In genomic region chr20:57385940-57386339, GRCh38 we compare ENCODE assay signal across 32 cellular contexts. TPM values are rescaled to one million over a fixed set of nuclear protein-coding genes. Genes with fewer than 3 reads are reported as not detected.
"Had no signal": no experiment of that assay in that cellular context is flagged by ENCODE, and none has a peak within 500 bp of the region (broad histone marks: within the 10 kb centered on the region; RNA-seq: fewer than 3 reads in every experiment).

No MANE protein-coding gene starts in this region.

- H2AFZ ChIP-seq: hepatocyte had no signal

- H3K4me2 ChIP-seq: hepatocyte had no signal

- H3K36me3 ChIP-seq: cardiac muscle cell, thyroid gland had no signal

- H3K9me3 ChIP-seq: ascending aorta, gastroesophageal sphincter, neutrophil, sigmoid colon, stomach, thyroid gland had no signal

- H3K4me3 ChIP-seq: ascending aorta, cardiac muscle cell, coronary artery, dorsolateral prefrontal cortex, gastroesophageal sphincter, hepatocyte, sigmoid colon, stomach, thyroid gland had no signal

- H3K79me2 ChIP-seq: hepatocyte had no signal

- H3K27ac ChIP-seq: ascending aorta, cardiac muscle cell, coronary artery, dorsolateral prefrontal cortex, gastroesophageal sphincter, hepatocyte, neutrophil, sigmoid colon, stomach, thyroid gland had no signal

- H3K27me3 ChIP-seq: ascending aorta, cardiac muscle cell, dorsolateral prefrontal cortex, gastroesophageal sphincter, hepatocyte, neutrophil, sigmoid colon, stomach, thyroid gland had no signal

- DNase-seq: activated CD4-positive, alpha-beta T cell treated with anti-CD3 and anti-CD28 coated beads for 36 hours; activated CD4-positive, CD25-positive, alpha-beta regulatory T cell; activated naive CD4-positive, alpha-beta T cell treated with anti-CD3 and anti-CD28 coated beads for 36 hours; activated T-cell treated with anti-CD3 and anti-CD28 coated beads, Interleukin-2, amount 50 U/mL, for 1 hour; cerebellar nuclear complex; effector memory CD4-positive, alpha-beta T cell; erythroblast; islet precursor cell; left cardiac atrium; left ventricle myocardium superior; mammary epithelial cell; naive thymus-derived CD8-positive, alpha-beta T cell; sigmoid colon; small intestine; stimulated activated CD4-positive, alpha-beta T cell treated with anti-CD3 and anti-CD28 coated beads, Interleukin-1b, Interleukin-23, amount 100 ng/mL, for 48 hours; stimulated activated naive B cell treated with anti-CD40 and anti-IgM and Interleukin-4, amounts not matched to agents 10 μg/mL and 1 μg/mL and 100 μg/mL, for 72 hours; stomach had no signal

- FAIRE-seq: small intestine had no signal

- ATAC-seq: activated CD4-positive, alpha-beta T cell treated with anti-CD3 and anti-CD28 coated beads for 36 hours; gastroesophageal sphincter; left cardiac atrium; left ventricle myocardium superior; naive thymus-derived CD8-positive, alpha-beta T cell; stimulated activated naive B cell treated with anti-CD40 and anti-IgM and Interleukin-4, amounts not matched to agents 10 μg/mL and 1 μg/mL and 100 μg/mL, for 72 hours had no signal

RNA-seq across cellular contexts. Expression of gene SPO11, which starts 56.3 kb away (rescaled TPM):
- total RNA-seq: activated CD4-positive, alpha-beta T cell treated with anti-CD3 and anti-CD28 coated beads for 36 hours; activated naive CD4-positive, alpha-beta T cell treated with anti-CD3 and anti-CD28 coated beads for 36 hours; activated naive CD8-positive, alpha-beta T cell treated with anti-CD3 and anti-CD28 coated beads, Interleukin-2, amount 10 ng/mL, durations not matched to agents 7 days and 5 days; activated T-helper 1 cell treated with anti-CD3 and anti-CD28 coated beads, Interleukin-12 subunit alpha, Interleukin-12 subunit beta, Interleukin-2, Interleukin-4 antibody, amounts not matched to agents 30 ng/mL and 10 ng/mL and 1 ng/mL, durations not matched to agents 14 hours and 24 hours and 36 hours; ascending aorta; cardiac muscle cell; dorsolateral prefrontal cortex; gastroesophageal sphincter; hepatocyte; left cardiac atrium; left ventricle myocardium superior; mammary epithelial cell; mesothelial cell of epicardium; naive thymus-derived CD8-positive, alpha-beta T cell; osteocyte; progenitor cell of endocrine pancreas; renal cortical epithelial cell; sigmoid colon; stomach; thyroid gland; urinary bladder had no signal
- polyA plus RNA-seq: cardiac muscle cell; hepatocyte; mammary epithelial cell; naive thymus-derived CD8-positive, alpha-beta T cell; sigmoid colon; small intestine; stomach; urinary bladder had no signal
